ENCODE assay signal across 19 cellular contexts in genomic region chr9:116238751-116239340, GRCh38.
DNase-seq lines count a peak whose midpoint lies in the region; ATAC-seq, FAIRE-seq and TF ChIP-seq lines count a peak whose summit lies in the region.
"Had no signal": no experiment of that assay in that cellular context is flagged by ENCODE, and none has a peak within 500 bp of the region (broad histone marks: within the 10 kb centered on the region; RNA-seq: fewer than 3 reads in every experiment).

No MANE protein-coding gene starts in this region.

- H3K27ac ChIP-seq in GM23248 (peak overlapping the region; percentile 79), SK-N-SH (ENCODE audit: low read depth in 2 of 2, low read length in 1 of 2) (peak overlapping the region; percentile 8 to 100; a peak in 3 of 4 replicates), pancreas (no peak overlapping the region)
- H3K27ac ChIP-seq: BLaER1 treated with 17β-estradiol and CSF1 and Interleukin-3, amounts not matched to agents 10 nM and 100 nM; RWPE1; SJSA1 had no signal

- no peaks in the 10 kb centered on the region for H3K27me3 ChIP-seq in GM23248 (replicated peaks; ENCODE audit: insufficient read depth)
- no peaks in the 10 kb centered on the region for H3K27me3 ChIP-seq in SK-N-SH (ENCODE audit: insufficient read depth)
- no peaks in the 10 kb centered on the region for H3K27me3 ChIP-seq in pancreas
- H3K27me3 ChIP-seq: BLaER1 treated with 17β-estradiol and CSF1 and Interleukin-3, amounts not matched to agents 10 nM and 100 nM; SJSA1 had no signal

- WGBS in GM23248 (ENCODE audit: low coverage in 1 of 2, low lambda C conversion rate in 2 of 2, missing lambda C conversion rate in 2 of 2), 2 experiments: 96 to 100% methylated on average over 1 of the region's 1 CpG
- 100% methylated on average over 1 of the region's 1 CpG for WGBS in SK-N-SH (ENCODE audit: low lambda C conversion rate)
- 75 to 90% methylated on average over 1 of the region's 1 CpG for WGBS in pancreas, 2 donors

- intact Hi-C loops in pancreas (cut with DNase I): no loop called here

- H3K9me3 ChIP-seq in GM23248 (ENCODE audit: low read depth) (no peaks in the 10 kb centered on the region), SK-N-SH (no peaks in the 10 kb centered on the region), pancreas (no peaks in the 10 kb centered on the region)
- H3K9me3 ChIP-seq: BLaER1 treated with 17β-estradiol and CSF1 and Interleukin-3, amounts not matched to agents 10 nM and 100 nM; SJSA1 had no signal

- peak overlapping the region; percentile 80 for H3K27ac Mint-ChIP-seq in osteocyte (ENCODE audit: unreplicated experiment)
- H3K27ac Mint-ChIP-seq: CD8-positive, alpha-beta memory T cell had no signal

- in situ Hi-C loops in GM23248 (cut with MboI): no loop called here

- no peak overlapping the region for H3K4me3 Mint-ChIP-seq in osteocyte (ENCODE audit: unreplicated experiment)
- H3K4me3 Mint-ChIP-seq: CD8-positive, alpha-beta memory T cell had no signal

- H3K36me3 ChIP-seq in GM23248 (ENCODE audit: low read depth): peaks cover 20% of the 10 kb centered on the region
- H3K36me3 ChIP-seq in SK-N-SH (replicated peaks in 1 of 2; ENCODE audit: control insufficient read depth in 1 of 2, insufficient read depth in 2 of 2, low read length in 1 of 2): peaks cover 20 to 76% of the 10 kb centered on the region in 2 experiments
- H3K36me3 ChIP-seq in pancreas: no peaks in the 10 kb centered on the region
- H3K36me3 ChIP-seq: BLaER1 treated with 17β-estradiol and CSF1 and Interleukin-3, amounts not matched to agents 10 nM and 100 nM had no signal

- no peak for TF ChIP-seq CTCF in SK-N-SH (IDR thresholded peaks at IDR 0.05)
- no peak for TF ChIP-seq CTCF in fibroblast of the aortic adventitia (IDR thresholded peaks at IDR 0.05; ENCODE audit: insufficient read depth, low read length)
- no peak for TF ChIP-seq CTCF in osteocyte (IDR thresholded peaks at IDR 0.05)
- no peak for TF ChIP-seq CTCF in pancreas (IDR thresholded peaks at IDR 0.05)

- TF ChIP-seq EP300 in SK-N-SH (IDR thresholded peaks at IDR 0.05; ENCODE audit: borderline replicate concordance in 1 of 2, low read depth in 1 of 2, low read length in 1 of 2): no peak

- no peak for ATAC-seq in GM21786 (IDR thresholded peaks at IDR 0.05; ENCODE audit: unreplicated experiment)
- ATAC-seq in pancreas: no peak
- ATAC-seq: GM12878, HCT116 had no signal

- CTCF ChIA-PET in SK-N-SH (lab: Yijun Ruan, JAX): interaction anchor here (0.7 kb wide), 1 partner anchor 31 kb away, joined by 3 read pairs; no protein-coding TSS in a partner anchor

- H3K4me2 ChIP-seq in GM23248 (ENCODE audit: unreplicated experiment) (no peak overlapping the region), SK-N-SH (no peak overlapping the region)
- H3K4me2 ChIP-seq: BLaER1 treated with 17β-estradiol and CSF1 and Interleukin-3, amounts not matched to agents 10 nM and 100 nM had no signal

- H3K27me3 Mint-ChIP-seq in osteocyte (ENCODE audit: unreplicated experiment): no peaks in the 10 kb centered on the region
- H3K27me3 Mint-ChIP-seq: CD8-positive, alpha-beta memory T cell had no signal

- no peak for TF ChIP-seq RAD21 in SK-N-SH (IDR thresholded peaks at IDR 0.05; ENCODE audit: low read length)

- 0 out of 2 replicates have a peak, but pooled peaks cover 6% of the 10 kb centered on the region for H3K79me2 ChIP-seq in GM23248 (ENCODE audit: insufficient read depth)
- H3K79me2 ChIP-seq in SK-N-SH (ENCODE audit: insufficient read depth): peaks cover 81% of the 10 kb centered on the region

- FAIRE-seq in pancreas (lab: Jason Lieb, UNC): no peak
- FAIRE-seq: GM12878 had no signal

- H3K4me3 ChIP-seq in GM23248 (no peak overlapping the region), SK-N-SH (ENCODE audit: low read depth in 2 of 2, low read length in 1 of 2) (no peak overlapping the region), fibroblast of the aortic adventitia (ENCODE audit: low read depth, low read length) (no peak overlapping the region), pancreas (no peak overlapping the region)
- H3K4me3 ChIP-seq: BLaER1 treated with 17β-estradiol and CSF1 and Interleukin-3, amounts not matched to agents 10 nM and 100 nM; GM12878; SJSA1 had no signal

- H3K9me2 ChIP-seq in GM23248 (ENCODE audit: insufficient read depth) (no peaks in the 10 kb centered on the region), SK-N-SH (no peaks in the 10 kb centered on the region)

- H3K4me1 ChIP-seq in GM23248 (ENCODE audit: insufficient read depth) (peaks cover 39% of the 10 kb centered on the region), SK-N-SH (ENCODE audit: control insufficient read depth in 1 of 2, insufficient read depth in 2 of 2, low read depth in 1 of 2, low read length in 1 of 2) (peaks cover 0 to 50% of the 10 kb centered on the region in 2 experiments; a peak in 2 of 4 replicates), pancreas (no peaks in the 10 kb centered on the region)

- peak overlapping the region; percentile 22; the same call in 1 of the 2 replicates for H3K9ac ChIP-seq in GM23248
- H3K9ac ChIP-seq in SK-N-SH: no peak overlapping the region
- H3K9ac ChIP-seq: BLaER1 treated with 17β-estradiol and CSF1 and Interleukin-3, amounts not matched to agents 10 nM and 100 nM had no signal

- H3K36me3 Mint-ChIP-seq in osteocyte (ENCODE audit: unreplicated experiment): peaks cover 62% of the 10 kb centered on the region
- H3K36me3 Mint-ChIP-seq: CD8-positive, alpha-beta memory T cell had no signal

- peaks cover 82% of the 10 kb centered on the region for H3K4me1 Mint-ChIP-seq in osteocyte (ENCODE audit: unreplicated experiment)
- H3K4me1 Mint-ChIP-seq: CD8-positive, alpha-beta memory T cell had no signal

- POLR2A ChIA-PET in SK-N-SH (lab: Yijun Ruan, JAX): no interaction called here

- no peak overlapping the region for H2AFZ ChIP-seq in GM23248
- no peak overlapping the region for H2AFZ ChIP-seq in SK-N-SH (ENCODE audit: low read depth)

- H3F3A ChIP-seq in GM23248 (ENCODE audit: insufficient read depth) (peaks cover 69% of the 10 kb centered on the region), SK-N-SH (replicated peaks; ENCODE audit: insufficient read depth) (peaks cover 34% of the 10 kb centered on the region)

- H3K9me3 Mint-ChIP-seq in osteocyte (ENCODE audit: unreplicated experiment): no peaks in the 10 kb centered on the region

- DNase-seq in GM23248 (peak; percentile 12), SK-N-SH (no peak), fibroblast of the aortic adventitia (ENCODE audit: low read depth) (peak; percentile 63), osteocyte (ENCODE audit: extremely low spot score, unreplicated experiment) (no peak), HK-2 (ENCODE audit: unreplicated experiment) (no peak), pancreas (no peak)
- DNase-seq: CD8-positive, alpha-beta memory T cell; DND-41; GDM1; MV-4-11; NCI-H1417; NCI-H187 treated with DMSO at 0.1 percent for 48 hours; NCI-H446 had no signal

- H4K20me1 ChIP-seq in GM23248 (ENCODE audit: insufficient read depth) (no peaks in the 10 kb centered on the region), SK-N-SH (ENCODE audit: insufficient read depth) (peaks cover 8% of the 10 kb centered on the region)
- H4K20me1 ChIP-seq: BLaER1 treated with 17β-estradiol and CSF1 and Interleukin-3, amounts not matched to agents 10 nM and 100 nM had no signal

TF ChIP-seq in SK-N-SH, 30 proteins besides CTCF, POLR2A, EP300 and RAD21:
- TF ChIP-seq RXRA (IDR thresholded peaks at IDR 0.05; ENCODE audit: borderline replicate concordance, low read depth): no peak

Comparison
In these comparisons a context has a peak if more than half of its experiments do, and no peak if none do; other contexts are left out.
1. DNase-seq: peak in GM23248 (single experiment) and fibroblast of the aortic adventitia (single experiment); none in SK-N-SH (single experiment), osteocyte (single experiment), HK-2 (single experiment) and pancreas (0 of 6).
2. H3K27ac ChIP-seq: peak in GM23248 (single experiment) and SK-N-SH (2 of 2); none in pancreas (0 of 4).